ENCODE assay signal across 16 cellular contexts in the genomic region with DNA sequence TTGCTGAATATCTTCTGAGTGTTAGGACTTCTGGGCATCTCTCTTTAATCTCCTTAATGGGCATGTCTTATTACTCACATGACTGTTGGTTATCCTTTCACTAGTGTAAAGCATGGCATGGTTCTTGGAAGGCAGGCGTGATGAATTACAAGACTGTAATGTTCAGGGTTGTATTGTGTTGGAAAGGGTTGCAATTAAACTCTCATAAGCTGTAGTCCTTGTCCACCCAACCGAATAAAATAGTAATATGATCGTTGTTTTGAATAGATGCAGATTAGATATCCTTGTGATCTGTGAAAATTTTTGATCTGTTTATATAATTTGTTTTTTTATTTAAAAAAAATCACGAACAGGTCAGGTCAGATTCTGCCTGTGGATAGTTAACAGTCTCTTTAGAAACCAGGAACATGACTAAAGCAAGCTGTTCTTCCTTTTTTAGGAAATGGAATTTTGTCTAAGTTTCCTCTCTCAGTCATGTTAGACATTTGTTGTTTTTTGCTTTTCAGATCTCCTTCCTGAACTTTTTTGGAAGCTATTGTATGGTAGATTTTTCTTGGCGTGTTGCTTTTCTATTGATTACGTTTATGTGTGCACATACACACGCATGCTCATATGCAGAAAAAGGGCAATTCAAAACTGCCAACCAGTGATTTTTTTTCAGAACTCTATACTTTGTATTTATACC.
DNase-seq lines count a peak whose midpoint lies in the region; ATAC-seq and TF ChIP-seq lines count a peak whose summit lies in the region.
"Had no signal": no experiment of that assay in that cellular context is flagged by ENCODE, and none has a peak within 500 bp of the region (broad histone marks: within the 10 kb centered on the region; RNA-seq: fewer than 3 reads in every experiment).

No MANE protein-coding gene starts in this region.

- H3K36me3 ChIP-seq in muscle layer of duodenum (ENCODE audit: control insufficient read depth in 1 of 2, insufficient read depth in 2 of 2, low read length in 2 of 2), result no peaks in the 10 kb centered on the region
- H3K36me3 ChIP-seq in tibial artery, result no peaks in the 10 kb centered on the region

- H3K9me3 ChIP-seq in muscle layer of duodenum (ENCODE audit: control insufficient read depth in 1 of 2, low read length in 2 of 2), result peaks cover 0 to 3% of the 10 kb centered on the region in 2 donors
- no peaks in the 10 kb centered on the region for H3K9me3 ChIP-seq in tibial artery
- H3K9me3 ChIP-seq: body of pancreas had no signal

- DNase-seq in NCI-H82 (lab: John Stamatoyannopoulos, UW), result peak; percentile 40
- DNase-seq in NCI-H82 treated with DMSO at 0.1 percent for 48 hours (lab: John Stamatoyannopoulos, UW; ENCODE audit: unreplicated experiment), result no peak
- DNase-seq in epithelial cell of proximal tubule (ENCODE audit: low read depth), result peak; percentile 7
- no peak for DNase-seq in tibial artery
- DNase-seq in NCI-H446 treated with DMSO at 0.1 percent for 48 hours (lab: John Stamatoyannopoulos, UW), result no peak
- DNase-seq: activated naive CD4-positive, alpha-beta T cell treated with anti-CD3 and anti-CD28 coated beads, Interleukin-2, amount 10 ng/mL, durations not matched to agents 7 days and 5 days; DMS153; GOT3; NCI-H2107; NK-92 treated with Interleukin-12 subunit alpha and Interleukin-12 subunit beta, amount 100 ng/mL, for 24 hours; stimulated activated CD4-positive, alpha-beta T cell treated with anti-CD3 and anti-CD28 coated beads, Interleukin-12 subunit alpha, Interleukin-12 subunit beta, amount 100 ng/mL, for 4 hours had no signal

- TF ChIP-seq CTCF in epithelial cell of proximal tubule (conservative IDR thresholded peaks at IDR 0.05; ENCODE audit: low read depth, low read length) (no peak), tibial artery (IDR thresholded peaks at IDR 0.05) (no peak)

- peaks cover 0 to 26% of the 10 kb centered on the region in 2 donors for H3K4me1 ChIP-seq in muscle layer of duodenum (ENCODE audit: control insufficient read depth in 1 of 2, insufficient read depth in 2 of 2, low read length in 2 of 2)
- H3K4me1 ChIP-seq in tibial artery, result peaks cover 0 to 48% (median 7%) of the 10 kb centered on the region in 4 donors

- peak overlapping the region; percentile 14 for H3K27ac ChIP-seq in muscle layer of duodenum (ENCODE audit: low read length)
- peak overlapping the region; percentile 36 to 64 for H3K27ac ChIP-seq in tibial artery

- H3K4me3 ChIP-seq in epithelial cell of proximal tubule (ENCODE audit: low read depth, low read length), result no peak overlapping the region
- H3K4me3 ChIP-seq in muscle layer of duodenum (ENCODE audit: low read depth in 1 of 2, low read length in 2 of 2), result no peak overlapping the region
- no peak overlapping the region for H3K4me3 ChIP-seq in tibial artery
- H3K4me3 ChIP-seq: body of pancreas had no signal

- ATAC-seq in HG03139 (IDR thresholded peaks at IDR 0.05; ENCODE audit: unreplicated experiment), result no peak
- no peak for ATAC-seq in GM18861 (IDR thresholded peaks at IDR 0.05; ENCODE audit: unreplicated experiment)
- ATAC-seq: stimulated activated effector memory CD8-positive, alpha-beta T cell treated with anti-CD3 and anti-CD28 coated beads, Interleukin-12 subunit alpha, Interleukin-12 subunit beta, amount 100 ng/mL, for 72 hours had no signal

- intact Hi-C loops in tibial artery (cut with DNase I; ENCODE audit: low total_unique reads), result no loop called here

- H3K27me3 ChIP-seq in muscle layer of duodenum (ENCODE audit: low read depth, low read length) (no peaks in the 10 kb centered on the region), tibial artery (no peaks in the 10 kb centered on the region)
- H3K27me3 ChIP-seq: body of pancreas had no signal

Comparison
In these comparisons a context has a peak if more than half of its experiments do, and no peak if none do; other contexts are left out.
1. DNase-seq: peak in NCI-H82 (single experiment) and epithelial cell of proximal tubule (single experiment); none in NCI-H82 treated with DMSO at 0.1 percent for 48 hours (single experiment), tibial artery (0 of 2) and NCI-H446 treated with DMSO at 0.1 percent for 48 hours (single experiment).